8 cellular contexts compared by ENCODE assay signal in genomic region chr17:82450357-82451106, GRCh38. TPM values are rescaled to one million over a fixed set of nuclear protein-coding genes. Genes with fewer than 3 reads are reported as not detected.
DNase-seq lines count a peak whose midpoint lies in the region; ATAC-seq and TF ChIP-seq lines count a peak whose summit lies in the region.

Gene CYBC1 (minus strand): TSS chr17:82450752. CDS start chr17:82449254, 1,498 bp downstream.

- ATAC-seq in HG02623 (IDR thresholded peaks at IDR 0.05; ENCODE audit: unreplicated experiment): peak; percentile 69
- peak; percentile 74 for ATAC-seq in activated naive CD8-positive, alpha-beta T cell treated with anti-CD3 and anti-CD28 coated beads, Interleukin-2, amount 10 ng/mL, durations not matched to agents 7 days and 5 days (ENCODE audit: low read depth)
- peak; percentile 83 for ATAC-seq in thoracic aorta (ENCODE audit: insufficient number of reproducible peaks, low FRiP score, low read depth)

- H3K27me3 ChIP-seq in GM06990 (replicated peaks; ENCODE audit: control insufficient read depth, insufficient read depth, low read length) (no peaks in the 10 kb centered on the region), ovary (no peaks in the 10 kb centered on the region), thoracic aorta (replicated peaks; ENCODE audit: insufficient read depth) (no peaks in the 10 kb centered on the region)

- DNase-seq in GM06990 (ENCODE audit: extremely low read depth, insufficient read length) (peak; percentile 93), NCI-H1417 (lab: John Stamatoyannopoulos, UW) (peak; percentile 91 to 97 (median 93)), SW 1271 (lab: John Stamatoyannopoulos, UW) (peak; percentile 57 to 82), head of caudate nucleus (peak; percentile 73 to 96 (median 93)), ovary (peak; percentile 91 to 97 (median 95)), thoracic aorta (ENCODE audit: low spot score) (peak; percentile 56)
- peak; percentile 98 for DNase-seq in activated naive CD8-positive, alpha-beta T cell treated with anti-CD3 and anti-CD28 coated beads, Interleukin-2, amount 10 ng/mL, durations not matched to agents 7 days and 5 days

- no peaks in the 10 kb centered on the region for H3K9me3 Mint-ChIP-seq in activated naive CD8-positive, alpha-beta T cell treated with anti-CD3 and anti-CD28 coated beads, Interleukin-2, amount 10 ng/mL, durations not matched to agents 7 days and 5 days

- peaks cover 27% of the 10 kb centered on the region for H3K4me1 Mint-ChIP-seq in activated naive CD8-positive, alpha-beta T cell treated with anti-CD3 and anti-CD28 coated beads, Interleukin-2, amount 10 ng/mL, durations not matched to agents 7 days and 5 days

- H3K9me3 ChIP-seq in ovary: no peaks in the 10 kb centered on the region
- no peaks in the 10 kb centered on the region for H3K9me3 ChIP-seq in thoracic aorta

- POLR2A ChIA-PET in activated naive CD8-positive, alpha-beta T cell treated with anti-CD3 and anti-CD28 coated beads, Interleukin-2, amount 10 ng/mL, durations not matched to agents 7 days and 5 days (lab: Charles Lee): interaction anchor here (0.7 to 2.3 kb wide), 8 partner anchors 7 to 99 kb away, joined by 3 to 28 read pairs (median 6); partner anchors contain the start of genes FOXK2, HEXD, NARF and OGFOD3

- no peaks in the 10 kb centered on the region for H3K27me3 Mint-ChIP-seq in activated naive CD8-positive, alpha-beta T cell treated with anti-CD3 and anti-CD28 coated beads, Interleukin-2, amount 10 ng/mL, durations not matched to agents 7 days and 5 days

- peak within 1 kb of the TSS; percentile 96 for H3K4me3 Mint-ChIP-seq in activated naive CD8-positive, alpha-beta T cell treated with anti-CD3 and anti-CD28 coated beads, Interleukin-2, amount 10 ng/mL, durations not matched to agents 7 days and 5 days

- H3K4me3 ChIP-seq in GM06990 (replicated peaks; ENCODE audit: low read depth, low read length) (peak within 1 kb of the TSS; percentile 96), ovary (peak within 1 kb of the TSS; percentile 82), thoracic aorta (peak within 1 kb of the TSS; percentile 84)

- TF ChIP-seq CTCF in GM06990 (IDR thresholded peaks at IDR 0.05; ENCODE audit: insufficient read depth, low read length, poor library complexity, severe bottlenecking) (no peak), ovary (IDR thresholded peaks at IDR 0.05) (no peak), thoracic aorta (IDR thresholded peaks at IDR 0.05) (no peak)

- TF ChIP-seq POLR2A in ovary (IDR thresholded peaks at IDR 0.05): peak; percentile 58

- intact Hi-C loops in head of caudate nucleus (cut with DNase I): loop anchor here (10.0 kb wide), 1 partner anchor 64 kb away; the partner anchor contains the start of gene FOXK2
- intact Hi-C loops in ovary (cut with DNase I): no loop called here

- peaks cover 18% of the 10 kb centered on the region for H3K36me3 Mint-ChIP-seq in activated naive CD8-positive, alpha-beta T cell treated with anti-CD3 and anti-CD28 coated beads, Interleukin-2, amount 10 ng/mL, durations not matched to agents 7 days and 5 days

- peak; percentile 98 for TF ChIP-seq EP300 in ovary (IDR thresholded peaks at IDR 0.05)

- peaks cover 11% of the 10 kb centered on the region for H3K4me1 ChIP-seq in ovary (ENCODE audit: insufficient read depth)
- peaks cover 7 to 33% of the 10 kb centered on the region in 2 donors for H3K4me1 ChIP-seq in thoracic aorta (ENCODE audit: control insufficient read depth in 1 of 2, low read depth in 2 of 2)

- H3K36me3 ChIP-seq in GM06990 (ENCODE audit: control insufficient read depth, insufficient read depth, low read length) (peaks cover 11% of the 10 kb centered on the region), ovary (no peaks in the 10 kb centered on the region), thoracic aorta (no peaks in the 10 kb centered on the region)

- WGBS in ovary, 3 donors: 0% methylated on average over 62 to 91 of the region's 91 CpGs

- peak within 1 kb of the TSS; percentile 97 for H3K27ac Mint-ChIP-seq in activated naive CD8-positive, alpha-beta T cell treated with anti-CD3 and anti-CD28 coated beads, Interleukin-2, amount 10 ng/mL, durations not matched to agents 7 days and 5 days

- peak within 1 kb of the TSS; percentile 18 to 73 for H3K27ac ChIP-seq in ovary
- H3K27ac ChIP-seq in thoracic aorta: peak within 1 kb of the TSS; percentile 56 to 81

RNA-seq across cellular contexts. Expression of gene CYBC1, which starts in this region (rescaled TPM):
- total RNA-seq in activated naive CD8-positive, alpha-beta T cell treated with anti-CD3 and anti-CD28 coated beads, Interleukin-2, amount 10 ng/mL, durations not matched to agents 7 days and 5 days: 100 to 1,000 TPM; 301 to 323 TPM
- total RNA-seq in ovary: 100 to 1,000 TPM in 1 of 7 donors, 10 to 100 TPM in 6; 44.4 to 101 (median 73.1) TPM
- 10 to 100 TPM; 34.0 to 56.4 TPM for polyA plus RNA-seq in ovary
- 100 to 1,000 TPM in 1 of 2 donors, 10 to 100 TPM in 1; 84.6 to 178 TPM for total RNA-seq in thoracic aorta

Comparison
In these comparisons a context has a peak if more than half of its experiments do, and no peak if none do; other contexts are left out.
1. Peak in every context shown above with its lines: DNase-seq, ATAC-seq, H3K4me3 ChIP-seq and H3K27ac ChIP-seq.